27 cellular contexts compared by ENCODE assay signal in the genomic region with DNA sequence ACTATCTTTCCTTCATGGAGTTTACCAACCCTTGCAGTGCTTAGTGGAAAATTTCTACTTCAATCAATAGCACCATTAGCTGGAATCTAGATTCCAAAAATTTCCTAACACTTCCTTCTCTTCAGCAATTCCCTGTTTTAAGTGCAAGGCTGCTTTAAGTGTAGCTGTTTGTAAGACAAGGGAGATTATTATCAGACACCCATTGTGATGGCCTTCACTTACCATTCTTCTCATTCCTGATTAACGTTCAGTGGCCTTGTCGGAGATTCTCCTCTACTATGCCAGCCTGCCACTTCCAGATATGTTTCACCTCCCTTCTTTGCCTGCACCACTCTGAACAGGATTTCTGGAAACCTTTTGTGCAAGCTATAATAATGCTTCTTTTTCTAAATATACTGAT.
"Had no signal": no experiment of that assay in that cellular context is flagged by ENCODE, and none has a peak within 500 bp of the region (broad histone marks: within the 10 kb centered on the region; RNA-seq: fewer than 3 reads in every experiment).

No MANE protein-coding gene starts in this region.

- H3K36me3 ChIP-seq: esophagus squamous epithelium, gastrocnemius medialis, heart right ventricle, left lung, lower lobe of right lung had no signal

- H3K9me3 ChIP-seq: esophagus squamous epithelium, gastrocnemius medialis, heart right ventricle, lower lobe of right lung had no signal

- H3K27ac Mint-ChIP-seq: naive thymus-derived CD4-positive, alpha-beta T cell had no signal

- DNase-seq: dermis blood vessel endothelial cell; dorsolateral prefrontal cortex; effector CD4-positive, alpha-beta T cell; effector memory CD4-positive, alpha-beta T cell; erythroblast; esophagus squamous epithelium; foreskin fibroblast; foreskin melanocyte; gastrocnemius medialis; glutamatergic neuron; head of caudate nucleus; heart right ventricle; hippocampal formation; left cardiac atrium; left lung; left ventricle myocardium superior; lower lobe of right lung; mesenchymal stem cell; midbrain; naive thymus-derived CD4-positive, alpha-beta T cell had no signal

- H3K4me1 ChIP-seq: esophagus squamous epithelium, gastrocnemius medialis, left lung, lower lobe of right lung had no signal

- FAIRE-seq: colon, endometrium, islet of Langerhans, keratinocyte had no signal

- H3K36me3 Mint-ChIP-seq: naive thymus-derived CD4-positive, alpha-beta T cell had no signal

- H3K27ac ChIP-seq: coronary artery, dorsolateral prefrontal cortex, epithelial cell of prostate, esophagus squamous epithelium, gastrocnemius medialis, heart right ventricle, left lung, lower lobe of right lung had no signal

- H3K27me3 ChIP-seq: dorsolateral prefrontal cortex, esophagus squamous epithelium, gastrocnemius medialis, heart right ventricle, left lung had no signal

- ATAC-seq: esophagus mucosa; gastrocnemius medialis; heart right ventricle; left lung; left ventricle myocardium superior; lower lobe of right lung; naive thymus-derived CD4-positive, alpha-beta T cell had no signal

- H3K4me1 Mint-ChIP-seq: naive thymus-derived CD4-positive, alpha-beta T cell had no signal

- H3K4me3 Mint-ChIP-seq: naive thymus-derived CD4-positive, alpha-beta T cell had no signal

- H3K27me3 Mint-ChIP-seq: naive thymus-derived CD4-positive, alpha-beta T cell had no signal

- H3K4me3 ChIP-seq: coronary artery, dorsolateral prefrontal cortex, esophagus squamous epithelium, gastrocnemius medialis, heart right ventricle, left lung, lower lobe of right lung had no signal
